ENCODE assay signal across 10 cellular contexts in the genomic region with DNA sequence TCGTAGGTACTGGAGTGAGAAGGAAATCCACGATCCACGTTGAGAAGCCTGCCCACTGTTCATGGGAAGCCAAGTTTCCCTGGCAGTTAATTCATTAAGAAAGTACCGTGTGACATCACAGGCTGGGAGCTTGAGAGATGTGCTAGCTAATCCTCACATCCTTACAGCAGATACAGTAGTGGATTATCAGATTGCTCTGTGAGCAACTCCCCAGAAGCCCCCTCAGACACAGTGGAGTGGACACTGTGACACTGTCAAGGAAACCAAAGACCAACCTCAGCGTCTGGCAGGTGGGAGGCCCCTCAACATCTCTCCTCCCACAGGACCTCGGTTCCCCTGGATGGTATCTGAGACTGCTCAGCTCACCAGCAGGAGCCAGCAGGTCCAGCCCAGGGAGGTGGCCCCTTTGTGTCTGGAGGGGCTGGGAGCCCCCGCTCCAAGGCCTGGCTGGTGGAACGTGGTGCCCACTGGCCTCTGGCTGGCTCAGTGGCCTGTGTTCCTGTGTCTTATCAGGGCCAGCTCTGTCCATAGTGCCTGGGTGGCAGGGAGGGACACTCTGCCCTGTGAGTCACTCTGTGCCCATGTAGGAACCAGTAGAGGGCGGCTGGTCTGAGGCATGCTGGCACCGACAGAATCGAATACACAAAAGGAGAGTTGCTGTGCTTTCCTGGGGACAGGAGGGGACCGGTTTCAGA. TPM values are rescaled to one million over a fixed set of nuclear protein-coding genes. Genes with fewer than 3 reads are reported as not detected.
DNase-seq lines count a peak whose midpoint lies in the region; ATAC-seq and TF ChIP-seq lines count a peak whose summit lies in the region.
"Had no signal": no experiment of that assay in that cellular context is flagged by ENCODE, and none has a peak within 500 bp of the region (broad histone marks: within the 10 kb centered on the region; RNA-seq: fewer than 3 reads in every experiment).

No MANE protein-coding gene starts in this region.

- no peak overlapping the region for H3K9ac ChIP-seq in muscle layer of colon (ENCODE audit: low read length)

- H3K27ac ChIP-seq in muscle layer of colon (ENCODE audit: low read depth, low read length) = peak overlapping the region; percentile 28
- peak overlapping the region in 1 of 2 donors; percentile 2 for H3K27ac ChIP-seq in aorta (ENCODE audit: low read depth in 1 of 2, low read length in 2 of 2)
- H3K27ac ChIP-seq: SJSA1 had no signal

- intact Hi-C loops in aorta (cut with DNase I) = loop anchor here (5.0 to 10.0 kb wide), 2 partner anchors 42 to 260 kb away; a partner anchor contains a TSS

- peak; percentile 16 for DNase-seq in activated T-cell treated with anti-CD3 and anti-CD28 coated beads, Interleukin-2, amount 50 U/mL, for 1 hour
- DNase-seq in activated T-cell treated with anti-CD3 and anti-CD28 coated beads for 4 hours = no peak
- peak; percentile 43 for DNase-seq in fibroblast of villous mesenchyme (ENCODE audit: low read depth)
- peak; percentile 76 to 77 for DNase-seq in aorta
- no peak for DNase-seq in NOMO-1 treated with DMSO at 0.1 percent for 48 hours (lab: John Stamatoyannopoulos, UW; ENCODE audit: unreplicated experiment)
- no peak for DNase-seq in G401 (ENCODE audit: low spot score)
- DNase-seq in NCI-H774 (lab: John Stamatoyannopoulos, UW) = no peak
- DNase-seq: activated effector memory CD4-positive, alpha-beta T cell treated with anti-CD3 and anti-CD28 coated beads, Interleukin-2, amount 50 U/mL, for 16 hours had no signal

- ATAC-seq in aorta (ENCODE audit: low FRiP score) = peak; percentile 76

- peaks cover 73% of the 10 kb centered on the region for H3K4me1 ChIP-seq in muscle layer of colon (ENCODE audit: insufficient read depth, low read length)
- peaks cover 0 to 2% of the 10 kb centered on the region in 2 donors for H3K4me1 ChIP-seq in aorta (ENCODE audit: control insufficient read depth in 1 of 2, insufficient read depth in 2 of 2, low read length in 2 of 2)

- in situ Hi-C loops in G401 (cut with HindIII; ENCODE audit: low sequenced_read_pairs) = loop anchor here (10.0 kb wide), 1 partner anchor 50 kb away; no protein-coding TSS in a partner anchor

- H3K36me3 ChIP-seq in muscle layer of colon (ENCODE audit: insufficient read depth, low read length) (peaks cover 17% of the 10 kb centered on the region), aorta (ENCODE audit: control insufficient read depth in 1 of 2, insufficient read depth in 2 of 2, low read length in 1 of 2) (peaks cover 0 to 2% of the 10 kb centered on the region in 2 donors)

- TF ChIP-seq CTCF in fibroblast of villous mesenchyme (IDR thresholded peaks at IDR 0.05; ENCODE audit: insufficient read depth, low read depth, low read length) = no peak

- H3K27me3 ChIP-seq in muscle layer of colon (ENCODE audit: control insufficient read depth in 1 of 2, insufficient read depth in 2 of 2, low read length in 2 of 2) (no peaks in the 10 kb centered on the region), aorta (ENCODE audit: control insufficient read depth in 1 of 2, insufficient read depth in 2 of 2, low read length in 1 of 2) (no peaks in the 10 kb centered on the region)
- H3K27me3 ChIP-seq: SJSA1 had no signal

- 27 to 28% methylated on average over 12 of the region's 12 CpGs for WGBS in aorta, 2 donors

- no peak overlapping the region for H3K4me3 ChIP-seq in fibroblast of villous mesenchyme (ENCODE audit: low read depth, low read length)
- no peak overlapping the region for H3K4me3 ChIP-seq in muscle layer of colon (ENCODE audit: low read depth in 1 of 2, low read length in 2 of 2)
- H3K4me3 ChIP-seq in aorta (ENCODE audit: low read length in 2 of 2) = no peak overlapping the region
- H3K4me3 ChIP-seq: SJSA1 had no signal

- H3K9me3 ChIP-seq in muscle layer of colon (ENCODE audit: low read length) (no peaks in the 10 kb centered on the region), aorta (ENCODE audit: control insufficient read depth, low read length) (no peaks in the 10 kb centered on the region)
- H3K9me3 ChIP-seq: SJSA1 had no signal

RNA-seq across cellular contexts. Expression of a gene that starts 7.2 kb away (rescaled TPM):
- total RNA-seq in fibroblast of villous mesenchyme = 110 and 151 TPM in 2 replicates
- total RNA-seq in aorta = 10 to 100 TPM; 92.8 to 95.2 TPM
- polyA plus RNA-seq in aorta = 100 to 1,000 TPM in 1 of 2 donors, 10 to 100 TPM in 1; 37.9 to 143 TPM
- 48.4 and 63.3 TPM in 2 replicates for total RNA-seq in G401 (2014; rRNA removed; shearing (Covaris generic))

RNA-seq across cellular contexts. Expression of a gene that starts 59.6 kb away (rescaled TPM):
- total RNA-seq in fibroblast of villous mesenchyme (37.7 and 38.4 TPM in 2 replicates), aorta (10 to 100 TPM; 68.8 to 69.8 TPM)
- 100 to 1,000 TPM in 1 of 2 donors, 10 to 100 TPM in 1; 25.5 to 111 TPM for polyA plus RNA-seq in aorta
- total RNA-seq in G401 (2014; rRNA removed; shearing (Covaris generic)) = 68.3 and 71.3 TPM in 2 replicates

Comparison
In these comparisons a context has a peak if more than half of its experiments do, and no peak if none do; other contexts are left out.
1. DNase-seq: peak in activated T-cell treated with anti-CD3 and anti-CD28 coated beads, Interleukin-2, amount 50 U/mL, for 1 hour (single experiment), fibroblast of villous mesenchyme (single experiment) and aorta (2 of 2); none in activated T-cell treated with anti-CD3 and anti-CD28 coated beads for 4 hours (single experiment), NOMO-1 treated with DMSO at 0.1 percent for 48 hours (single experiment), G401 (single experiment) and NCI-H774 (single experiment).